Comparison of ENCODE assay signal across 8 cellular contexts in genomic region chr3:190101320-190102117, GRCh38. TPM values are rescaled to one million over a fixed set of nuclear protein-coding genes. Genes with fewer than 3 reads are reported as not detected.
A peak's percentile ranks its signal among the peaks of the same experiment; 100 is the strongest.
DNase-seq lines count a peak whose midpoint lies in the region; ATAC-seq, FAIRE-seq and TF ChIP-seq lines count a peak whose summit lies in the region.

No MANE protein-coding gene starts in this region.

- in situ Hi-C loops in astrocyte of the spinal cord (cut with HindIII; ENCODE audit: low sequenced_read_pairs), result no loop called here

- H3K36me3 ChIP-seq in mucosa of stomach (ENCODE audit: control insufficient read depth, insufficient read depth, low read length), result no peaks in the 10 kb centered on the region

- H3K4me3 ChIP-seq in astrocyte of the spinal cord (ENCODE audit: low read depth, low read length) (no peak overlapping the region), mucosa of stomach (ENCODE audit: low read length) (no peak overlapping the region)

- H3K27ac Mint-ChIP-seq in CD14-positive monocyte, result peak overlapping the region; percentile 13 to 81 (median 69)

- no peak for DNase-seq in CD14-positive monocyte (ENCODE audit: low spot score)
- DNase-seq in astrocyte of the spinal cord (ENCODE audit: low read depth, low spot score), result peak; percentile 71
- no peak for DNase-seq in urothelium cell line (ENCODE audit: low spot score)
- no peak for DNase-seq in ecto neural progenitor cell (ENCODE audit: low spot score)

- ATAC-seq in HG03095 (IDR thresholded peaks at IDR 0.05; ENCODE audit: unreplicated experiment), result peak; percentile 32
- no peak for ATAC-seq in HG02938 (IDR thresholded peaks at IDR 0.05; ENCODE audit: unreplicated experiment)
- ATAC-seq in HG02970 (IDR thresholded peaks at IDR 0.05; ENCODE audit: low FRiP score, unreplicated experiment), result no peak

- intact Hi-C loops in CD14-positive monocyte (cut with micrococcal nuclease), result no loop called here

- H3K4me1 ChIP-seq in mucosa of stomach (ENCODE audit: control insufficient read depth, insufficient read depth, low read length), result peaks cover 12% of the 10 kb centered on the region

- H3K27me3 Mint-ChIP-seq in CD14-positive monocyte (ENCODE audit: low read depth in 3 of 3), result peaks cover 0 to 2% (median 1%) of the 10 kb centered on the region in 3 donors

- TF ChIP-seq CTCF in CD14-positive monocyte (IDR thresholded peaks at IDR 0.05) (no peak), astrocyte of the spinal cord (IDR thresholded peaks at IDR 0.05; ENCODE audit: low read depth, low read length) (no peak)

- peak overlapping the region; percentile 35 for H3K9ac ChIP-seq in mucosa of stomach (ENCODE audit: low read length)

- peak overlapping the region; percentile 14 to 77 for H3K4me3 Mint-ChIP-seq in CD14-positive monocyte

- H3K9me3 ChIP-seq in mucosa of stomach (ENCODE audit: control insufficient read depth, low read length), result no peaks in the 10 kb centered on the region

- H3K4me1 Mint-ChIP-seq in CD14-positive monocyte, result peaks cover 30% of the 10 kb centered on the region

- FAIRE-seq in urothelium cell line (lab: Jason Lieb, UNC), result no peak

- no peaks in the 10 kb centered on the region for H3K9me3 Mint-ChIP-seq in CD14-positive monocyte

- no peaks in the 10 kb centered on the region for H3K27me3 ChIP-seq in mucosa of stomach (ENCODE audit: control insufficient read depth, insufficient read depth, low read length)

- H3K36me3 Mint-ChIP-seq in CD14-positive monocyte, result peaks cover 0 to 1% of the 10 kb centered on the region in 2 donors

RNA-seq across cellular contexts. Expression of gene P3H2, which starts 19.2 kb away (rescaled TPM):
- under 1 TPM; 0.27 to 0.31 TPM for polyA plus RNA-seq in CD14-positive monocyte
